Comparison of ENCODE assay signal across 12 cellular contexts in the genomic region with DNA sequence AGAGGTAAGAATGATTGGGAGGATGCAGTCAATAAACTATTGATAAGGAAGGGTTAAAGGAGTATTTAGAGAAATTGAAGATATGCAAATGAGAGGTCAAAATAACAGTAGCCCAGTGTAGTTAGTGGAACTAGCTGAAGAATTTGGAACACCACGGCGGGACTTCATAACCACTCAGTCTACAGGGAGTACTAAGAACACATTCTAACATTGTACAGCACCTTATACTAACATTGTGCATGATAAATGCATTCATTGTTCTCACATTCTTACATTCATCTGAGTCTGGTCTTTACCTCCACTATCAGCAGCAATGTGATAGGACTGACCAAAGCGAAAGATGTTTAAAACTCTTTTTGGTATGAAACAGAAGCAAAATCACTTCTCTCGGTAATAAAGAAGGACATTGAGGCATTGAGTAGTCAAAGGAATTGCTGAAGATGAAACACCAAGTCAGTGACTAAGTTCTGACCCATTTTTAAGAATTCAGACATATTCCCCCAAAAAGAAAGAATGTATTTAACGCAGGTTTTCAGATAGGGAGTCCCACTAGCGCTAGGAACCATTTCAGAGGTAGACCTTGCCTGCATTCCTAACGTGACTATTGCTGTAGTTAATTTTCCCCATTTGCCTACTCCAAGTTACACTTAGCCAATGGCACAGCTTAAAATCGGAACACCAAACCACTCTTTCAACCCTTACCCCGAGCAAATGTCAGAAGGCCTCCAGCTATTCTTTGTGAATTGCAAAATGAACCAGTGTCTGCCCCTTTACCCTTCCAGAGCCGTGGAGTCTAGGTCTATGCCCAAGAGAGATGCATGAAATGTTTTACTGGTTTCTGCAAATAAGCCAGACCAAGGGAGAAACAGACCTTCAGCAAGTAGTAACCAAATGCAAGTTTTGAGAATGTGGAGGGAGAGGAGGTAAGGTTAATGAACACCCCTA.
DNase-seq lines count a peak whose midpoint lies in the region; ATAC-seq and TF ChIP-seq lines count a peak whose summit lies in the region.
"Had no signal": no experiment of that assay in that cellular context is flagged by ENCODE, and none has a peak within 500 bp of the region (broad histone marks: within the 10 kb centered on the region; RNA-seq: fewer than 3 reads in every experiment).

No MANE protein-coding gene starts in this region.

- H4K20me1 ChIP-seq in hepatocyte (ENCODE audit: insufficient read depth, poor library complexity, severe bottlenecking), result no peaks in the 10 kb centered on the region

- H3K27ac ChIP-seq in heart right ventricle (peak overlapping the region; percentile 28 to 100 (median 98)), hepatocyte (peak overlapping the region; percentile 96), aorta (ENCODE audit: low read depth in 1 of 2, low read length in 2 of 2) (peak overlapping the region; percentile 40 to 96)

- H3K36me3 Mint-ChIP-seq in progenitor cell of endocrine pancreas (ENCODE audit: insufficient read depth), result no peaks in the 10 kb centered on the region

- no peaks in the 10 kb centered on the region for H3K36me3 ChIP-seq in heart right ventricle
- no peaks in the 10 kb centered on the region for H3K36me3 ChIP-seq in hepatocyte (replicated peaks; ENCODE audit: insufficient read depth, low read depth)
- H3K36me3 ChIP-seq in aorta (ENCODE audit: control insufficient read depth in 1 of 2, insufficient read depth in 2 of 2, low read length in 1 of 2), result no peaks in the 10 kb centered on the region

- no peaks in the 10 kb centered on the region for H3K9me2 ChIP-seq in hepatocyte (replicated peaks; ENCODE audit: insufficient read depth)

- H2AFZ ChIP-seq in hepatocyte, result no peak overlapping the region

- H3K9me3 Mint-ChIP-seq in progenitor cell of endocrine pancreas (ENCODE audit: low read depth), result no peaks in the 10 kb centered on the region
- H3K9me3 Mint-ChIP-seq: activated B cell treated with CpG ODN at 0.5 μM for 24 hours had no signal

- no peak for ATAC-seq in heart right ventricle
- no peak for ATAC-seq in Right ventricle myocardium inferior
- no peak for ATAC-seq in aorta (ENCODE audit: low FRiP score)
- no peak for ATAC-seq in HG03571 (IDR thresholded peaks at IDR 0.05; ENCODE audit: unreplicated experiment)
- no peak for ATAC-seq in GM21717 (IDR thresholded peaks at IDR 0.05; ENCODE audit: unreplicated experiment)

- H3K9me3 ChIP-seq in heart right ventricle, result no peaks in the 10 kb centered on the region
- no peaks in the 10 kb centered on the region for H3K9me3 ChIP-seq in hepatocyte (ENCODE audit: low read depth)
- no peaks in the 10 kb centered on the region for H3K9me3 ChIP-seq in aorta (ENCODE audit: control insufficient read depth, low read length)

- H3K4me1 ChIP-seq in heart right ventricle (peaks cover 30 to 87% (median 83%) of the 10 kb centered on the region in 9 donors), hepatocyte (ENCODE audit: insufficient read depth) (peaks cover 81% of the 10 kb centered on the region), aorta (ENCODE audit: control insufficient read depth in 1 of 2, insufficient read depth in 2 of 2, low read length in 2 of 2) (peaks cover 4 to 13% of the 10 kb centered on the region in 2 donors)

- H3K4me1 Mint-ChIP-seq in progenitor cell of endocrine pancreas (ENCODE audit: low read depth), result peaks cover 86% of the 10 kb centered on the region

- H3K4me2 ChIP-seq in hepatocyte, result no peak overlapping the region

- 47 to 57% methylated on average over 10 of the region's 10 CpGs for WGBS in heart right ventricle, 2 donors
- WGBS in hepatocyte (ENCODE audit: low lambda C conversion rate, missing lambda C conversion rate), result 70% methylated on average over 10 of the region's 10 CpGs
- WGBS in aorta, 2 donors, result 22 to 50% methylated on average over 10 of the region's 10 CpGs

- intact Hi-C loops in heart right ventricle (cut with DNase I), result loop anchor here in 2 of 10 donors (2.0 to 5.0 kb wide), 2 partner anchors 106 to 221 kb away; no protein-coding TSS in a partner anchor
- intact Hi-C loops in Right ventricle myocardium inferior (cut with DNase I), result loop anchor here (5.0 kb wide), 1 partner anchor 41 kb away; no protein-coding TSS in a partner anchor
- intact Hi-C loops in aorta (cut with DNase I), result no loop called here

- DNase-seq in heart right ventricle (no peak), Right ventricle myocardium inferior (ENCODE audit: missing footprints) (no peak), hepatocyte (ENCODE audit: low spot score) (no peak), progenitor cell of endocrine pancreas (ENCODE audit: low spot score, unreplicated experiment) (no peak), aorta (no peak), KG1 (lab: John Stamatoyannopoulos, UW) (no peak)
- DNase-seq: ACHN; activated B cell treated with CpG ODN at 0.5 μM for 24 hours; activated T-cell treated with anti-CD3 and anti-CD28 coated beads, Interleukin-2, amount 50 U/mL, for 1 hour; NK-92 treated with Interleukin-12 subunit alpha and Interleukin-12 subunit beta, amount 100 ng/mL, for 24 hours had no signal

- H3K79me2 ChIP-seq in hepatocyte, result no peaks in the 10 kb centered on the region

- H3K27me3 ChIP-seq in heart right ventricle (no peaks in the 10 kb centered on the region), hepatocyte (no peaks in the 10 kb centered on the region), aorta (ENCODE audit: control insufficient read depth in 1 of 2, insufficient read depth in 2 of 2, low read length in 1 of 2) (no peaks in the 10 kb centered on the region)

- H3K4me3 ChIP-seq in heart right ventricle, result no peak overlapping the region
- H3K4me3 ChIP-seq in hepatocyte, result no peak overlapping the region
- no peak overlapping the region for H3K4me3 ChIP-seq in aorta (ENCODE audit: low read length in 2 of 2)

- no peak for TF ChIP-seq CTCF in heart right ventricle (IDR thresholded peaks at IDR 0.05)
- no peak for TF ChIP-seq CTCF in hepatocyte (IDR thresholded peaks at IDR 0.05; ENCODE audit: poor library complexity)
- TF ChIP-seq CTCF in progenitor cell of endocrine pancreas (IDR thresholded peaks at IDR 0.05; ENCODE audit: unreplicated experiment), result no peak

- H3K4me3 Mint-ChIP-seq in progenitor cell of endocrine pancreas (ENCODE audit: low read depth), result peak overlapping the region; percentile 7
- H3K4me3 Mint-ChIP-seq: activated B cell treated with CpG ODN at 0.5 μM for 24 hours had no signal

- no peaks in the 10 kb centered on the region for H3K27me3 Mint-ChIP-seq in progenitor cell of endocrine pancreas
- H3K27me3 Mint-ChIP-seq: activated B cell treated with CpG ODN at 0.5 μM for 24 hours had no signal

- H3K27ac Mint-ChIP-seq in progenitor cell of endocrine pancreas, result peak overlapping the region; percentile 95
- H3K27ac Mint-ChIP-seq: activated B cell treated with CpG ODN at 0.5 μM for 24 hours had no signal
